ENCODE assay signal across 8 cellular contexts in genomic region chr5:68240196-68240595, GRCh38. TPM values are rescaled to one million over a fixed set of nuclear protein-coding genes. Genes with fewer than 3 reads are reported as not detected.
DNase-seq lines count a peak whose midpoint lies in the region; ATAC-seq and TF ChIP-seq lines count a peak whose summit lies in the region.

No MANE protein-coding gene starts in this region.

- H3K27me3 Mint-ChIP-seq in activated T-cell treated with anti-CD3 and anti-CD28 coated beads, Interleukin-2, amount 50 U/mL, for 4 hours (ENCODE audit: low read depth), result no peaks in the 10 kb centered on the region
- H3K27me3 Mint-ChIP-seq in activated T-helper 17 cell treated with anti-CD3 and anti-CD28 coated beads, Interleukin-2, amount 50 U/mL, for 72 hours, result no peaks in the 10 kb centered on the region
- no peaks in the 10 kb centered on the region for H3K27me3 Mint-ChIP-seq in osteocyte (ENCODE audit: unreplicated experiment)

- no peak for ATAC-seq in activated T-cell treated with anti-CD3 and anti-CD28 coated beads, Interleukin-2, amount 50 U/mL, for 4 hours
- ATAC-seq in HG03196 (IDR thresholded peaks at IDR 0.05; ENCODE audit: unreplicated experiment), result peak; percentile 49
- ATAC-seq in activated T-helper 17 cell treated with anti-CD3 and anti-CD28 coated beads, Interleukin-2, amount 50 U/mL, for 72 hours (replicated peaks), result peak; percentile 15

- H3K4me1 Mint-ChIP-seq in activated T-cell treated with anti-CD3 and anti-CD28 coated beads, Interleukin-2, amount 50 U/mL, for 4 hours (ENCODE audit: low read depth), result peaks cover 79% of the 10 kb centered on the region
- peaks cover 58% of the 10 kb centered on the region for H3K4me1 Mint-ChIP-seq in activated T-helper 17 cell treated with anti-CD3 and anti-CD28 coated beads, Interleukin-2, amount 50 U/mL, for 72 hours
- H3K4me1 Mint-ChIP-seq in osteocyte (ENCODE audit: unreplicated experiment), result peaks cover 58% of the 10 kb centered on the region

- H3K4me3 Mint-ChIP-seq in activated T-cell treated with anti-CD3 and anti-CD28 coated beads, Interleukin-2, amount 50 U/mL, for 4 hours, result peak overlapping the region; percentile 8
- peak overlapping the region; percentile 53 for H3K4me3 Mint-ChIP-seq in activated T-helper 17 cell treated with anti-CD3 and anti-CD28 coated beads, Interleukin-2, amount 50 U/mL, for 72 hours
- no peak overlapping the region for H3K4me3 Mint-ChIP-seq in osteocyte (ENCODE audit: unreplicated experiment)

- peak overlapping the region; percentile 50 for H3K27ac Mint-ChIP-seq in activated T-helper 17 cell treated with anti-CD3 and anti-CD28 coated beads, Interleukin-2, amount 50 U/mL, for 72 hours
- H3K27ac Mint-ChIP-seq in osteocyte (ENCODE audit: unreplicated experiment), result peak overlapping the region; percentile 69

- no peak for TF ChIP-seq CTCF in osteocyte (IDR thresholded peaks at IDR 0.05)

- H3K9me3 Mint-ChIP-seq in activated T-cell treated with anti-CD3 and anti-CD28 coated beads, Interleukin-2, amount 50 U/mL, for 4 hours, result no peaks in the 10 kb centered on the region
- no peaks in the 10 kb centered on the region for H3K9me3 Mint-ChIP-seq in activated T-helper 17 cell treated with anti-CD3 and anti-CD28 coated beads, Interleukin-2, amount 50 U/mL, for 72 hours
- no peaks in the 10 kb centered on the region for H3K9me3 Mint-ChIP-seq in osteocyte (ENCODE audit: unreplicated experiment)

- DNase-seq in activated T-cell treated with anti-CD3 and anti-CD28 coated beads, Interleukin-2, amount 50 U/mL, for 4 hours, result no peak
- no peak for DNase-seq in activated T-cell treated with anti-CD3 and anti-CD28 coated beads, Interleukin-2, amount 50 U/mL, for 1 hour
- DNase-seq in osteocyte (ENCODE audit: extremely low spot score, unreplicated experiment), result no peak
- DNase-seq in NCI-H2196 treated with DMSO at 0.1 percent for 48 hours (lab: John Stamatoyannopoulos, UW; ENCODE audit: unreplicated experiment), result no peak
- DNase-seq in globus pallidus (ENCODE audit: low spot score), result no peak
- no peak for DNase-seq in NCI-H1436 (lab: John Stamatoyannopoulos, UW)

- H3K36me3 Mint-ChIP-seq in activated T-cell treated with anti-CD3 and anti-CD28 coated beads, Interleukin-2, amount 50 U/mL, for 4 hours (ENCODE audit: insufficient read depth), result peaks cover 3% of the 10 kb centered on the region
- H3K36me3 Mint-ChIP-seq in activated T-helper 17 cell treated with anti-CD3 and anti-CD28 coated beads, Interleukin-2, amount 50 U/mL, for 72 hours (ENCODE audit: low read depth), result peaks cover 16% of the 10 kb centered on the region
- peaks cover 2% of the 10 kb centered on the region for H3K36me3 Mint-ChIP-seq in osteocyte (ENCODE audit: unreplicated experiment)

RNA-seq across cellular contexts. Expression of gene PIK3R1, which starts 24.6 kb away (rescaled TPM):
- 10 to 100 TPM; 21.1 to 23.6 (median 22.5) TPM for total RNA-seq in activated T-cell treated with anti-CD3 and anti-CD28 coated beads, Interleukin-2, amount 50 U/mL, for 4 hours
- total RNA-seq in activated T-helper 17 cell treated with anti-CD3 and anti-CD28 coated beads, Interleukin-2, amount 50 U/mL, for 72 hours, result 10 to 100 TPM; 47.5 to 57.0 TPM
- 27.4 and 29.2 TPM in 2 replicates for total RNA-seq in osteocyte

Comparison
In these comparisons a context has a peak if more than half of its experiments do, and no peak if none do; other contexts are left out.
1. ATAC-seq: peak in HG03196 (single experiment) and activated T-helper 17 cell treated with anti-CD3 and anti-CD28 coated beads, Interleukin-2, amount 50 U/mL, for 72 hours (single experiment); none in activated T-cell treated with anti-CD3 and anti-CD28 coated beads, Interleukin-2, amount 50 U/mL, for 4 hours (0 of 2).